25 cellular contexts compared by ENCODE assay signal in the genomic region with DNA sequence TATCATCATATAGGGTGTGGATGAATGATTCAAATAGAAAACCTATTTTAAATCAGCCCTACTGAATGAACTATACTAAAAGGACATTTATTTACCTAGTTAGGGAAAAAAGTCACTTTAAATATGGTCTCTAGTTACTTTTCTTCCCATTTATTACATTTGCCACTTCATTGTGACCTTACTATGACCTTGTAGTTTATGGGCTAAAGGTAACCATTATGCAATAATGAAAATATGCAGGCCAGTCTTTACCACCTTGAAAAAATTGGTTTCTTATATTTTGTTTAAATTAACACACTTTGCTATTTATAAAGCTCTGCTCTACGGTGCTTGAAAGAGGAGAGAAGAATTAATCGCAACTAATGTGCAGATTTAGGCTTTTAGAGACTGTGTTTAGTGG.
"Had no signal": no experiment of that assay in that cellular context is flagged by ENCODE, and none has a peak within 500 bp of the region (broad histone marks: within the 10 kb centered on the region; RNA-seq: fewer than 3 reads in every experiment).

No MANE protein-coding gene starts in this region.

- ATAC-seq: activated naive CD4-positive, alpha-beta T cell treated with anti-CD3 and anti-CD28 coated beads, Interleukin-2, amount 50 U/mL, for 72 hours; activated T-cell treated with anti-CD3 and anti-CD28 coated beads, Interleukin-2, amount 50 U/mL, for 72 hours; foreskin keratinocyte; left lung; lower lobe of right lung; natural killer cell; psoas muscle; stimulated activated naive B cell treated with anti-CD40 and anti-IgM and Interleukin-4, amounts not matched to agents 10 μg/mL and 1 μg/mL and 100 μg/mL, for 72 hours had no signal

- H3K79me2 ChIP-seq: parathyroid adenoma had no signal

- H3K4me1 ChIP-seq: breast epithelium, foreskin keratinocyte, lower lobe of right lung, neural progenitor cell, parathyroid adenoma, thyroid gland, vagina had no signal

- H3K27me3 ChIP-seq: breast epithelium, esophagus muscularis mucosa, foreskin keratinocyte, left lung, neural progenitor cell, stomach, thyroid gland, upper lobe of left lung, vagina had no signal

- H3K4me3 ChIP-seq: breast epithelium, esophagus muscularis mucosa, left lung, lower lobe of right lung, neural progenitor cell, psoas muscle, smooth muscle cell, stomach, thyroid gland, upper lobe of left lung, vagina had no signal

- H3K9ac ChIP-seq: neural progenitor cell, parathyroid adenoma had no signal

- H3K9me3 ChIP-seq: breast epithelium, esophagus muscularis mucosa, left lung, lower lobe of right lung, psoas muscle, stomach, thyroid gland, upper lobe of left lung, vagina had no signal

- H3K27ac ChIP-seq: breast epithelium, foreskin keratinocyte, left lung, lower lobe of right lung, neural progenitor cell, parathyroid adenoma, psoas muscle, stomach, thyroid gland, upper lobe of left lung, vagina had no signal

- H3K36me3 ChIP-seq: breast epithelium, esophagus muscularis mucosa, left lung, lower lobe of right lung, neural progenitor cell, stomach, thyroid gland, upper lobe of left lung, vagina had no signal

- H3K4me2 ChIP-seq: neural progenitor cell had no signal

- DNase-seq: activated CD4-positive, alpha-beta T cell treated with anti-CD3 and anti-CD28 coated beads for 4 hours; activated CD4-positive, alpha-beta T cell treated with anti-CD3 and anti-CD28 coated beads, Interleukin-2, amount 50 U/mL, for 4 hours; activated naive CD4-positive, alpha-beta T cell; activated T-cell treated with anti-CD3 and anti-CD28 coated beads for 4 hours; activated T-cell treated with anti-CD3 and anti-CD28 coated beads, Interleukin-2, amount 50 U/mL, for 72 hours; central memory CD4-positive, alpha-beta T cell; foreskin keratinocyte; left lung; lower lobe of right lung; natural killer cell; occipital lobe; psoas muscle; stimulated activated CD4-positive, alpha-beta T cell treated with anti-CD3 and anti-CD28 coated beads, Interleukin-15, amount 100 ng/mL, for 24 hours; stimulated activated CD4-positive, alpha-beta T cell treated with anti-CD3 and anti-CD28 coated beads, Interleukin-2, amount 100 ng/mL, for 24 hours; stimulated activated naive B cell treated with anti-CD40 and anti-IgM and Interleukin-4, amounts not matched to agents 10 μg/mL and 1 μg/mL and 100 μg/mL, for 72 hours; stomach; thyroid gland; upper lobe of left lung had no signal
